In the genomic region with DNA sequence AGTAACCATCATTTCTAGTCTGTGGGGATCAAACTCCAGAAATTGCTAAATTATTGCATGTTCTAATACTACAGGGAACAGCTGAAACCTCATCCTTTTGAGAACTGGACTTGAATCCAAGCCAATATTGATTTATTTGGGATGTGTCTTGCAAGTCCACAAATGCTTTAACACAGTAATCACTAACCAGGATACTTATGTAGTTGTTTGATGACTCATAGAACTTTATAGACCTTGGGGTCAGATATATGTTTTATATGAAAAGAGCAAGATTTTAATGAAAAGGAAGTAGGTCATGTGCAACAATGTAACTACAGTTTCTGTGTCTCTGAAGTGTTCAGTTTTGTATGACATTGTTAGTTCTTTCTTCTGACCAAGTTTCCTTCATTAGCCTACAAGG, we compare ENCODE assay signal across 21 cellular contexts.
DNase-seq lines count a peak whose midpoint lies in the region; FAIRE-seq and TF ChIP-seq lines count a peak whose summit lies in the region.
"Had no signal": no experiment of that assay in that cellular context is flagged by ENCODE, and none has a peak within 500 bp of the region (broad histone marks: within the 10 kb centered on the region; RNA-seq: fewer than 3 reads in every experiment).

No MANE protein-coding gene starts in this region.

- in situ Hi-C loops in G401 (cut with HindIII; ENCODE audit: low sequenced_read_pairs): no loop called here

- no peaks in the 10 kb centered on the region for H3K9me3 ChIP-seq in fibroblast of lung (ENCODE audit: control insufficient read depth, insufficient read depth, low read depth, low read length)
- H3K9me3 ChIP-seq: BE2C, MG63, Peyer's patch had no signal

- H3K4me3 ChIP-seq in fibroblast of lung (replicated peaks in 1 of 4; ENCODE audit: control extremely low read depth in 1 of 4, insufficient read depth in 1 of 4, low read depth in 3 of 4, low read length in 4 of 4): no peak overlapping the region
- H3K4me3 ChIP-seq: MG63, Peyer's patch had no signal

- no peak for TF ChIP-seq CTCF in fibroblast of lung (conservative IDR thresholded peaks at IDR 0.05 in 1 of 2, IDR thresholded peaks at IDR 0.05 in 1 of 2; ENCODE audit: low read depth in 1 of 2, low read length in 2 of 2)
- no peak for TF ChIP-seq CTCF in nephron (IDR thresholded peaks at IDR 0.05; ENCODE audit: unreplicated experiment in 3 of 3)
- no peak for TF ChIP-seq CTCF in mesothelial cell of epicardium (IDR thresholded peaks at IDR 0.05; ENCODE audit: unreplicated experiment)

- DNase-seq in ELR (ENCODE audit: low read depth) (peak; percentile 59), HTR-8/SVneo (ENCODE audit: insufficient read length, low spot score) (no peak), fibroblast of lung (ENCODE audit: low read depth in 2 of 2) (peak; percentile 50 to 53), mesothelial cell of epicardium (ENCODE audit: low spot score in 2 of 2, unreplicated experiment in 2 of 2) (no peak), MV-4-11 (lab: John Stamatoyannopoulos, UW) (no peak), G401 (ENCODE audit: low spot score) (no peak)
- DNase-seq in activated CD4-positive, alpha-beta memory T cell treated with anti-CD3 and anti-CD28 coated beads, Interleukin-2, amount 10 ng/mL, durations not matched to agents 7 days and 5 days: no peak
- DNase-seq: BE2C; CD4-positive, alpha-beta memory T cell; DMS79 treated with DMSO at 0.1 percent for 48 hours; H9; MG63; NCI-H1092 treated with DMSO at 0.1 percent for 48 hours; NCI-H2227 treated with DMSO at 0.1 percent for 48 hours; NCI-H524; Peyer's patch; Right ventricle myocardium superior had no signal

- H4K20me1 ChIP-seq in fibroblast of lung (ENCODE audit: control insufficient read depth, extremely low read depth, insufficient read depth, low read length): no peaks in the 10 kb centered on the region

- H3K4me3 Mint-ChIP-seq in nephron (no peak overlapping the region), mesothelial cell of epicardium (no peak overlapping the region)
- H3K4me3 Mint-ChIP-seq in activated CD4-positive, alpha-beta memory T cell treated with anti-CD3 and anti-CD28 coated beads, Interleukin-2, amount 10 ng/mL, durations not matched to agents 7 days and 5 days: no peak overlapping the region
- H3K4me3 Mint-ChIP-seq: CD4-positive, alpha-beta memory T cell; H9 had no signal

- POLR2A ChIA-PET in activated CD4-positive, alpha-beta memory T cell treated with anti-CD3 and anti-CD28 coated beads, Interleukin-2, amount 10 ng/mL, durations not matched to agents 7 days and 5 days (lab: Charles Lee): no interaction called here

- CTCF ChIA-PET in activated CD4-positive, alpha-beta memory T cell treated with anti-CD3 and anti-CD28 coated beads, Interleukin-2, amount 10 ng/mL, durations not matched to agents 7 days and 5 days (lab: Charles Lee): no interaction called here

- H3K27me3 Mint-ChIP-seq in nephron (ENCODE audit: low read depth) (no peaks in the 10 kb centered on the region), mesothelial cell of epicardium (ENCODE audit: low read depth) (no peaks in the 10 kb centered on the region)
- H3K27me3 Mint-ChIP-seq in activated CD4-positive, alpha-beta memory T cell treated with anti-CD3 and anti-CD28 coated beads, Interleukin-2, amount 10 ng/mL, durations not matched to agents 7 days and 5 days: no peaks in the 10 kb centered on the region
- H3K27me3 Mint-ChIP-seq: CD4-positive, alpha-beta memory T cell had no signal

- H3K9ac ChIP-seq in fibroblast of lung (ENCODE audit: insufficient read depth, low read length): no peak overlapping the region
- H3K9ac ChIP-seq: KMS-11 had no signal

- H3K4me1 Mint-ChIP-seq in nephron (peaks cover 28% of the 10 kb centered on the region), mesothelial cell of epicardium (no peaks in the 10 kb centered on the region)
- H3K4me1 Mint-ChIP-seq in activated CD4-positive, alpha-beta memory T cell treated with anti-CD3 and anti-CD28 coated beads, Interleukin-2, amount 10 ng/mL, durations not matched to agents 7 days and 5 days: no peaks in the 10 kb centered on the region

- no peaks in the 10 kb centered on the region for H3K4me1 ChIP-seq in fibroblast of lung (ENCODE audit: control insufficient read depth, extremely low read depth, insufficient read depth, low read length)
- H3K4me1 ChIP-seq: BE2C, Peyer's patch had no signal

- peak overlapping the region in 2 of 3 experiments; percentile 47 to 73 for H3K27ac Mint-ChIP-seq in nephron
- H3K27ac Mint-ChIP-seq in mesothelial cell of epicardium: no peak overlapping the region
- no peak overlapping the region for H3K27ac Mint-ChIP-seq in activated CD4-positive, alpha-beta memory T cell treated with anti-CD3 and anti-CD28 coated beads, Interleukin-2, amount 10 ng/mL, durations not matched to agents 7 days and 5 days
- H3K27ac Mint-ChIP-seq: CD4-positive, alpha-beta memory T cell; H9 had no signal

- H3K79me2 ChIP-seq in fibroblast of lung (ENCODE audit: control insufficient read depth, insufficient read depth, low read length): no peaks in the 10 kb centered on the region

- H3K9me3 Mint-ChIP-seq in nephron: peaks cover 10% of the 10 kb centered on the region
- H3K9me3 Mint-ChIP-seq in mesothelial cell of epicardium: peaks cover 13% of the 10 kb centered on the region
- peaks cover 6% of the 10 kb centered on the region for H3K9me3 Mint-ChIP-seq in activated CD4-positive, alpha-beta memory T cell treated with anti-CD3 and anti-CD28 coated beads, Interleukin-2, amount 10 ng/mL, durations not matched to agents 7 days and 5 days

- H3K27me3 ChIP-seq in fibroblast of lung (ENCODE audit: control insufficient read depth, insufficient read depth, low read length): no peaks in the 10 kb centered on the region
- H3K27me3 ChIP-seq: BE2C, MG63, Peyer's patch had no signal

- FAIRE-seq in HTR-8/SVneo (lab: Jason Lieb, UNC): peak; percentile 52
- FAIRE-seq: D721Med had no signal

- peaks cover 10% of the 10 kb centered on the region for H3K36me3 Mint-ChIP-seq in nephron (ENCODE audit: low read depth)
- H3K36me3 Mint-ChIP-seq in mesothelial cell of epicardium: peaks cover 9% of the 10 kb centered on the region
- H3K36me3 Mint-ChIP-seq in activated CD4-positive, alpha-beta memory T cell treated with anti-CD3 and anti-CD28 coated beads, Interleukin-2, amount 10 ng/mL, durations not matched to agents 7 days and 5 days (ENCODE audit: low read depth): no peaks in the 10 kb centered on the region

- no peaks in the 10 kb centered on the region for H3K36me3 ChIP-seq in fibroblast of lung (ENCODE audit: control insufficient read depth, insufficient read depth, low read length)
- H3K36me3 ChIP-seq: BE2C, MG63, Peyer's patch had no signal

- H3K4me2 ChIP-seq in fibroblast of lung (ENCODE audit: extremely low read depth, insufficient read depth, low read length): no peak overlapping the region
- H3K4me2 ChIP-seq: KMS-11 had no signal

- H2AFZ ChIP-seq in fibroblast of lung (ENCODE audit: low read length): no peak overlapping the region

- no peak overlapping the region for H3K27ac ChIP-seq in fibroblast of lung (ENCODE audit: insufficient read depth, low read length)
- H3K27ac ChIP-seq: HL-60, KMS-11, Peyer's patch had no signal

Comparison
In these comparisons a context has a peak if more than half of its experiments do, and no peak if none do; other contexts are left out.
1. DNase-seq: peak in ELR (single experiment) and fibroblast of lung (2 of 2); none in HTR-8/SVneo (single experiment), mesothelial cell of epicardium (0 of 2), MV-4-11 (single experiment), activated CD4-positive, alpha-beta memory T cell treated with anti-CD3 and anti-CD28 coated beads, Interleukin-2, amount 10 ng/mL, durations not matched to agents 7 days and 5 days (single experiment) and G401 (single experiment).
2. H3K27ac Mint-ChIP-seq: peak in nephron (2 of 3); none in mesothelial cell of epicardium (single experiment) and activated CD4-positive, alpha-beta memory T cell treated with anti-CD3 and anti-CD28 coated beads, Interleukin-2, amount 10 ng/mL, durations not matched to agents 7 days and 5 days (single experiment).